ENCODE assay signal across 10 cellular contexts in the genomic region with DNA sequence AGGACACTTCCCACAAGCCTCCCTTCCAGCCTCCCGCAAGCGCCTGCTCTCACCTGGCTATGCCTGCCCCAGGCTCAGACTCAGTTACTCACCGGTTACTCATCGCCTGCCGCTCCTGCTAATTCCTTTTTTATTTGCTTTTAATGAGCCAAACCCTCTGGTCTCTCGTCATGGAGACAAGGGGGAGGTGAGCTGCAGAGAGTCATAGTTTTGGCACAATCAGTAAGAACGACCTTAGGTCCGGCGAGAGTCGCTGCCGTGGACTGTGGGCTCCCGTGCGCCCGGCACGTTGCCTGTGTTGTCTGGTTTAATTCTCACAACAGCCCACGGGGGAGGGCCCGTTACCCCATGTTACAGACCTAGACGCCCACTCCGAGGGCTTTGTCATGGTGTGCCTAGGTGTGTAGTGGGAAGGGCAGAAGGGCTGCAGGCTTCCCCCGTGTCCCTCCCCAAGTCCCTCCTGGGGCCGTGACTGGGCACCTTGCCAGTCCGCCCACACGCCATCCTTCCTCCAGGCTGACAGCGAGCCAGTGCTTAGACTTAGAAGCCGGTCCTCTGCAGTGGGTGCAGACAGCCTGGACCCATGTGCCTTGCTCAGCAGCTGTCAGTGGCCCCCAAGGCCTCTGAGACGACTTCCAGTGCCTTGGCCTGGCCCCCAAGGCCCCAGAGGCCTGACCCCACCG. TPM values are rescaled to one million over a fixed set of nuclear protein-coding genes. Genes with fewer than 3 reads are reported as not detected.
DNase-seq lines count a peak whose midpoint lies in the region; ATAC-seq, FAIRE-seq and TF ChIP-seq lines count a peak whose summit lies in the region.
"Had no signal": no experiment of that assay in that cellular context is flagged by ENCODE, and none has a peak within 500 bp of the region (broad histone marks: within the 10 kb centered on the region; RNA-seq: fewer than 3 reads in every experiment).

No MANE protein-coding gene starts in this region.

- no peak for TF ChIP-seq POLR2A in sigmoid colon (IDR thresholded peaks at IDR 0.05)

- H3K4me3 ChIP-seq in WI38 (ENCODE audit: low read depth, low read length) (peak overlapping the region; percentile 27; the same call in 1 of the 2 replicates), kidney (ENCODE audit: low read length in 2 of 2) (no peak overlapping the region), sigmoid colon (no peak overlapping the region)

- intact Hi-C loops in kidney (cut with DNase I) (no loop called here), sigmoid colon (cut with DNase I) (no loop called here)

- WGBS in sigmoid colon, 2 donors: 39 to 50% methylated on average over 27 of the region's 27 CpGs

- no peak overlapping the region for H3K9ac ChIP-seq in kidney (ENCODE audit: low read length in 2 of 2)

- in situ Hi-C loops in ACHN (cut with HindIII; ENCODE audit: low pct_ligation_motif_present, low pct_unique_long_range_greater_than_20kb, low sequenced_read_pairs): no loop called here

- TF ChIP-seq EP300 in sigmoid colon (IDR thresholded peaks at IDR 0.05): no peak

- TF ChIP-seq CTCF in WI38 (IDR thresholded peaks at IDR 0.05; ENCODE audit: low read depth, low read length) (no peak), kidney (IDR thresholded peaks at IDR 0.05; ENCODE audit: borderline replicate concordance, extremely low read depth, insufficient read depth) (no peak), sigmoid colon (IDR thresholded peaks at IDR 0.05) (no peak)

- H3K27ac ChIP-seq in kidney (ENCODE audit: low read depth in 2 of 2, low read length in 2 of 2): no peak overlapping the region
- no peak overlapping the region for H3K27ac ChIP-seq in sigmoid colon

- H3K9me3 ChIP-seq in kidney (ENCODE audit: control insufficient read depth in 1 of 2, low read length in 2 of 2) (no peaks in the 10 kb centered on the region), sigmoid colon (no peaks in the 10 kb centered on the region)

- peaks cover 0 to 4% of the 10 kb centered on the region in 2 donors for H3K4me1 ChIP-seq in kidney (ENCODE audit: control insufficient read depth in 1 of 2, insufficient read depth in 1 of 2, low read depth in 1 of 2, low read length in 2 of 2)
- H3K4me1 ChIP-seq in sigmoid colon: peaks cover 0 to 10% (median 5%) of the 10 kb centered on the region in 4 donors

- no peaks in the 10 kb centered on the region for H3K36me3 ChIP-seq in kidney (ENCODE audit: control insufficient read depth in 1 of 2, insufficient read depth in 2 of 2, low read length in 2 of 2)
- no peaks in the 10 kb centered on the region for H3K36me3 ChIP-seq in sigmoid colon

- FAIRE-seq in kidney (lab: Jason Lieb, UNC): no peak

- H3K27me3 ChIP-seq in sigmoid colon: peaks cover 3 to 67% (median 38%) of the 10 kb centered on the region in 3 donors

- ATAC-seq in GM18498 (IDR thresholded peaks at IDR 0.05; ENCODE audit: unreplicated experiment) (no peak), GM18907 (IDR thresholded peaks at IDR 0.05; ENCODE audit: unreplicated experiment) (no peak), HG02840 (IDR thresholded peaks at IDR 0.05; ENCODE audit: low FRiP score, unreplicated experiment) (no peak)

- DNase-seq in ACHN (peak; percentile 61), HCEC 1CT (peak; percentile 76), kidney (peak; percentile 91), sigmoid colon (no peak)
- DNase-seq: erythroblast had no signal

RNA-seq across cellular contexts. Expression of a gene that starts 42.2 kb away (rescaled TPM):
- total RNA-seq in kidney (1.6 TPM), sigmoid colon (not detected)
- polyA plus RNA-seq in kidney (ENCODE audit: insufficient read depth, low read depth, low replicate concordance) (2.4 TPM), sigmoid colon (not detected)
- total RNA-seq: pulmonary artery endothelial cell had no signal
